ENCODE assay signal across 8 cellular contexts in genomic region chr17:55266051-55266957, GRCh38.
DNase-seq lines count a peak whose midpoint lies in the region; ATAC-seq lines count a peak whose summit lies in the region.
"Had no signal": no experiment of that assay in that cellular context is flagged by ENCODE, and none has a peak within 500 bp of the region (broad histone marks: within the 10 kb centered on the region; RNA-seq: fewer than 3 reads in every experiment).

No MANE protein-coding gene starts in this region.

- peak overlapping the region; percentile 21 to 52 for H3K4me3 Mint-ChIP-seq in stimulated activated naive B cell treated with anti-CD40 and anti-IgM and Interleukin-4, amounts not matched to agents 10 μg/mL and 1 μg/mL and 100 μg/mL, for 72 hours

- in situ Hi-C loops in HAP-1 (cut with MboI; ENCODE audit: low sequenced_read_pairs) (no loop called here), ACHN (cut with HindIII; ENCODE audit: low pct_ligation_motif_present, low pct_unique_long_range_greater_than_20kb, low sequenced_read_pairs) (no loop called here)

- H3K27me3 ChIP-seq in HUES6 (ENCODE audit: control insufficient read depth, insufficient read depth, low read length): peaks cover 83% of the 10 kb centered on the region
- H3K27me3 ChIP-seq in HAP-1 (ENCODE audit: low read depth): peaks cover 6% of the 10 kb centered on the region

- peaks cover 0 to 2% of the 10 kb centered on the region in 2 donors for H3K36me3 Mint-ChIP-seq in stimulated activated naive B cell treated with anti-CD40 and anti-IgM and Interleukin-4, amounts not matched to agents 10 μg/mL and 1 μg/mL and 100 μg/mL, for 72 hours

- H3K27ac ChIP-seq in HUES6 (ENCODE audit: low read depth, low read length): no peak overlapping the region
- H3K27ac ChIP-seq in angular gyrus (ENCODE audit: low read depth, low read length): peak overlapping the region; percentile 67

- H3K36me3 ChIP-seq in HUES6 (ENCODE audit: control insufficient read depth, insufficient read depth, low read length): no peaks in the 10 kb centered on the region
- H3K36me3 ChIP-seq in HAP-1 (replicated peaks): no peaks in the 10 kb centered on the region

- H3K27me3 Mint-ChIP-seq in stimulated activated naive B cell treated with anti-CD40 and anti-IgM and Interleukin-4, amounts not matched to agents 10 μg/mL and 1 μg/mL and 100 μg/mL, for 72 hours: peaks cover 62 to 88% of the 10 kb centered on the region in 2 donors

- peaks cover 10 to 23% of the 10 kb centered on the region in 2 donors for H3K4me1 Mint-ChIP-seq in stimulated activated naive B cell treated with anti-CD40 and anti-IgM and Interleukin-4, amounts not matched to agents 10 μg/mL and 1 μg/mL and 100 μg/mL, for 72 hours

- peak; percentile 56 for DNase-seq in islet precursor cell
- DNase-seq in stimulated activated naive B cell treated with anti-CD40 and anti-IgM and Interleukin-4, amounts not matched to agents 10 μg/mL and 1 μg/mL and 100 μg/mL, for 72 hours: no peak
- DNase-seq in HAP-1 (ENCODE audit: low spot score in 2 of 2): no peak
- no peak for DNase-seq in ACHN
- no peak for DNase-seq in AG20443 (ENCODE audit: low spot score)
- DNase-seq: PC-3 had no signal

- peaks cover 0 to under 1% of the 10 kb centered on the region in 2 donors for H3K9me3 Mint-ChIP-seq in stimulated activated naive B cell treated with anti-CD40 and anti-IgM and Interleukin-4, amounts not matched to agents 10 μg/mL and 1 μg/mL and 100 μg/mL, for 72 hours

- H3K4me1 ChIP-seq in HUES6 (ENCODE audit: control insufficient read depth, insufficient read depth, low read length) (peaks cover 12% of the 10 kb centered on the region), HAP-1 (no peaks in the 10 kb centered on the region)

- H3K9me3 ChIP-seq in HUES6 (ENCODE audit: control insufficient read depth, insufficient read depth, low read depth, low read length) (0 out of 2 replicates have a peak, but pooled peaks cover 3% of the 10 kb centered on the region), HAP-1 (no peaks in the 10 kb centered on the region)

- H3K4me3 ChIP-seq in HUES6 (ENCODE audit: low read depth, low read length) (peak overlapping the region; percentile 56), HAP-1 (no peak overlapping the region)

- no peak overlapping the region for H3K9ac ChIP-seq in HUES6 (ENCODE audit: low read length)

- no peak for ATAC-seq in stimulated activated naive B cell treated with anti-CD40 and anti-IgM and Interleukin-4, amounts not matched to agents 10 μg/mL and 1 μg/mL and 100 μg/mL, for 72 hours (replicated peaks)
- ATAC-seq: PC-3 had no signal

- no peak overlapping the region for H3K27ac Mint-ChIP-seq in stimulated activated naive B cell treated with anti-CD40 and anti-IgM and Interleukin-4, amounts not matched to agents 10 μg/mL and 1 μg/mL and 100 μg/mL, for 72 hours
